15 cellular contexts compared by ENCODE assay signal in genomic region chrX:42107495-42108139, GRCh38.
DNase-seq lines count a peak whose midpoint lies in the region; ATAC-seq and TF ChIP-seq lines count a peak whose summit lies in the region.
"Had no signal": no experiment of that assay in that cellular context is flagged by ENCODE, and none has a peak within 500 bp of the region (broad histone marks: within the 10 kb centered on the region; RNA-seq: fewer than 3 reads in every experiment).

No MANE protein-coding gene starts in this region.

- intact Hi-C loops in posterior vena cava (cut with DNase I), result no loop called here
- intact Hi-C loops in esophagus muscularis mucosa (cut with DNase I), result no loop called here

- H3K4me1 ChIP-seq in esophagus muscularis mucosa, result no peaks in the 10 kb centered on the region
- H3K4me1 ChIP-seq: left lung had no signal

- no peaks in the 10 kb centered on the region for H3K36me3 Mint-ChIP-seq in activated T-cell treated with anti-CD3 and anti-CD28 coated beads, Interleukin-2, amount 50 U/mL, for 24 hours (ENCODE audit: low read depth)
- peaks cover 14% of the 10 kb centered on the region for H3K36me3 Mint-ChIP-seq in T-helper 1 cell treated with Interleukin-12 subunit alpha and Interleukin-12 subunit beta and Interleukin-4 antibody, amounts not matched to agents 30 μg/mL and 1 μg/mL, for 36 hours (ENCODE audit: low read depth)
- H3K36me3 Mint-ChIP-seq: brain, type B pancreatic cell had no signal

- no peak for TF ChIP-seq EP300 in esophagus muscularis mucosa (IDR thresholded peaks at IDR 0.05)

- no peaks in the 10 kb centered on the region for H3K9me3 Mint-ChIP-seq in activated T-cell treated with anti-CD3 and anti-CD28 coated beads, Interleukin-2, amount 50 U/mL, for 24 hours
- peaks cover 16% of the 10 kb centered on the region for H3K9me3 Mint-ChIP-seq in T-helper 1 cell treated with Interleukin-12 subunit alpha and Interleukin-12 subunit beta and Interleukin-4 antibody, amounts not matched to agents 30 μg/mL and 1 μg/mL, for 36 hours

- no peak overlapping the region for H3K4me3 Mint-ChIP-seq in activated T-cell treated with anti-CD3 and anti-CD28 coated beads, Interleukin-2, amount 50 U/mL, for 24 hours
- no peak overlapping the region for H3K4me3 Mint-ChIP-seq in T-helper 1 cell treated with Interleukin-12 subunit alpha and Interleukin-12 subunit beta and Interleukin-4 antibody, amounts not matched to agents 30 μg/mL and 1 μg/mL, for 36 hours
- H3K4me3 Mint-ChIP-seq: brain, type B pancreatic cell had no signal

- no peaks in the 10 kb centered on the region for H3K36me3 ChIP-seq in esophagus muscularis mucosa
- H3K36me3 ChIP-seq: left lung had no signal

- no peaks in the 10 kb centered on the region for H3K27me3 ChIP-seq in esophagus muscularis mucosa
- H3K27me3 ChIP-seq: left lung had no signal

- H3K27ac Mint-ChIP-seq in activated T-cell treated with anti-CD3 and anti-CD28 coated beads, Interleukin-2, amount 50 U/mL, for 24 hours, result peak overlapping the region; percentile 63
- H3K27ac Mint-ChIP-seq in T-helper 1 cell treated with Interleukin-12 subunit alpha and Interleukin-12 subunit beta and Interleukin-4 antibody, amounts not matched to agents 30 μg/mL and 1 μg/mL, for 36 hours, result peak overlapping the region; percentile 64
- H3K27ac Mint-ChIP-seq: type B pancreatic cell had no signal

- H3K4me1 Mint-ChIP-seq in activated T-cell treated with anti-CD3 and anti-CD28 coated beads, Interleukin-2, amount 50 U/mL, for 24 hours (ENCODE audit: low read depth), result peaks cover 40% of the 10 kb centered on the region
- H3K4me1 Mint-ChIP-seq in T-helper 1 cell treated with Interleukin-12 subunit alpha and Interleukin-12 subunit beta and Interleukin-4 antibody, amounts not matched to agents 30 μg/mL and 1 μg/mL, for 36 hours (ENCODE audit: low read depth), result peaks cover 25% of the 10 kb centered on the region
- H3K4me1 Mint-ChIP-seq: brain had no signal

- H3K9me3 ChIP-seq in esophagus muscularis mucosa, result no peaks in the 10 kb centered on the region
- H3K9me3 ChIP-seq: left lung had no signal

- ATAC-seq in HG02610 (IDR thresholded peaks at IDR 0.05; ENCODE audit: unreplicated experiment), result peak; percentile 80
- ATAC-seq: left lung had no signal

- peaks cover 45% of the 10 kb centered on the region for H3K27me3 Mint-ChIP-seq in activated T-cell treated with anti-CD3 and anti-CD28 coated beads, Interleukin-2, amount 50 U/mL, for 24 hours
- H3K27me3 Mint-ChIP-seq in T-helper 1 cell treated with Interleukin-12 subunit alpha and Interleukin-12 subunit beta and Interleukin-4 antibody, amounts not matched to agents 30 μg/mL and 1 μg/mL, for 36 hours (ENCODE audit: low read depth), result no peaks in the 10 kb centered on the region
- H3K27me3 Mint-ChIP-seq: brain, type B pancreatic cell had no signal

- no peak overlapping the region for H3K4me3 ChIP-seq in esophagus muscularis mucosa
- H3K4me3 ChIP-seq: left lung had no signal

- 74% methylated on average over 7 of the region's 7 CpGs for WGBS in esophagus muscularis mucosa

- H3K27ac ChIP-seq in esophagus muscularis mucosa (replicated peaks in 1 of 4), result no peak overlapping the region
- H3K27ac ChIP-seq: left lung had no signal

- TF ChIP-seq CTCF in esophagus muscularis mucosa (IDR thresholded peaks at IDR 0.05), result no peak

- no peak for TF ChIP-seq POLR2A in esophagus muscularis mucosa (IDR thresholded peaks at IDR 0.05; ENCODE audit: low read depth)

- DNase-seq in activated T-cell treated with anti-CD3 and anti-CD28 coated beads, Interleukin-2, amount 50 U/mL, for 24 hours, result no peak
- no peak for DNase-seq in activated T-cell treated with anti-CD3 and anti-CD28 coated beads for 4 hours
- peak; percentile 6 to 17 for DNase-seq in stimulated activated CD8-positive, alpha-beta memory T cell treated with anti-CD3 and anti-CD28 coated beads, Interleukin-7, amount 100 ng/mL, for 48 hours (ENCODE audit: extremely low read depth in 1 of 2, low read depth in 1 of 2)
- DNase-seq in NK-92 (lab: John Stamatoyannopoulos, UW; ENCODE audit: unreplicated experiment), result no peak
- no peak for DNase-seq in posterior vena cava (ENCODE audit: low spot score)
- DNase-seq in esophagus muscularis mucosa (ENCODE audit: extremely low spot score), result no peak
- DNase-seq: H7, left lung, MV-4-11, NCI-H2227 treated with DMSO at 0.1 percent for 48 hours, nucleus accumbens had no signal

Comparison
In these comparisons a context has a peak if more than half of its experiments do, and no peak if none do; other contexts are left out.
1. DNase-seq: peak in stimulated activated CD8-positive, alpha-beta memory T cell treated with anti-CD3 and anti-CD28 coated beads, Interleukin-7, amount 100 ng/mL, for 48 hours (2 of 2); none in activated T-cell treated with anti-CD3 and anti-CD28 coated beads, Interleukin-2, amount 50 U/mL, for 24 hours (single experiment), activated T-cell treated with anti-CD3 and anti-CD28 coated beads for 4 hours (single experiment), NK-92 (single experiment), posterior vena cava (single experiment) and esophagus muscularis mucosa (single experiment).